In genomic region chrX:15349046-15349445, GRCh38 we compare ENCODE assay signal across 8 cellular contexts. TPM values are rescaled to one million over a fixed set of nuclear protein-coding genes. Genes with fewer than 3 reads are reported as not detected.
A peak's percentile ranks its signal among the peaks of the same experiment; 100 is the strongest.
DNase-seq lines count a peak whose midpoint lies in the region; ATAC-seq and TF ChIP-seq lines count a peak whose summit lies in the region.

No MANE protein-coding gene starts in this region.

- no peaks in the 10 kb centered on the region for H3K9me2 ChIP-seq in Loucy (replicated peaks; ENCODE audit: low read depth, low read length)

- H3K9me3 ChIP-seq in Loucy (ENCODE audit: insufficient read depth, low read depth, low read length): no peaks in the 10 kb centered on the region

- H3K4me3 ChIP-seq in GM12865 (ENCODE audit: low read depth, low read length) (no peak overlapping the region), Loucy (ENCODE audit: low read length, poor library complexity, severe bottlenecking) (no peak overlapping the region)

- TF ChIP-seq CTCF in AG09319 (IDR thresholded peaks at IDR 0.05; ENCODE audit: low read depth, low read length) (peak; percentile 59), GM12865 (IDR thresholded peaks at IDR 0.05; ENCODE audit: insufficient read depth, low read depth, low read length, missing control alignments) (peak; percentile 22), Loucy (conservative IDR thresholded peaks at IDR 0.05; ENCODE audit: low read length) (peak; percentile 60)

- no peaks in the 10 kb centered on the region for H3K27me3 ChIP-seq in Loucy (ENCODE audit: insufficient read depth, low read length, poor library complexity, severe bottlenecking)

- no peaks in the 10 kb centered on the region for H3K4me1 ChIP-seq in Loucy (ENCODE audit: insufficient read depth, low read length, poor library complexity, severe bottlenecking)

- no peaks in the 10 kb centered on the region for H3F3A ChIP-seq in Loucy (ENCODE audit: low read depth)

- peak; percentile 45 for ATAC-seq in effector memory CD8-positive, alpha-beta T cell (replicated peaks)
- ATAC-seq in memory B cell (ENCODE audit: low read depth): peak; percentile 52

- no peaks in the 10 kb centered on the region for H3K4me1 Mint-ChIP-seq in effector memory CD8-positive, alpha-beta T cell (ENCODE audit: low read depth in 2 of 2)
- no peaks in the 10 kb centered on the region for H3K4me1 Mint-ChIP-seq in memory B cell

- no peaks in the 10 kb centered on the region for H3K36me3 ChIP-seq in Loucy (ENCODE audit: insufficient read depth, low read length)

- H3K4me3 Mint-ChIP-seq in effector memory CD8-positive, alpha-beta T cell: no peak overlapping the region
- H3K4me3 Mint-ChIP-seq in memory B cell: no peak overlapping the region

- no peak overlapping the region for H3K9ac ChIP-seq in Loucy (ENCODE audit: low read depth, low read length, poor library complexity, severe bottlenecking)

- no peaks in the 10 kb centered on the region for H3K9me3 Mint-ChIP-seq in effector memory CD8-positive, alpha-beta T cell
- no peaks in the 10 kb centered on the region for H3K9me3 Mint-ChIP-seq in memory B cell

- no peaks in the 10 kb centered on the region for H3K36me3 Mint-ChIP-seq in effector memory CD8-positive, alpha-beta T cell (ENCODE audit: insufficient read depth)
- no peaks in the 10 kb centered on the region for H3K36me3 Mint-ChIP-seq in memory B cell

- H2AFZ ChIP-seq in Loucy (ENCODE audit: low read length): 0 out of 2 replicates have a peak overlapping the region, but pooled peaks have one; percentile 49

- peaks cover 3 to 5% of the 10 kb centered on the region in 2 donors for H3K27me3 Mint-ChIP-seq in effector memory CD8-positive, alpha-beta T cell
- H3K27me3 Mint-ChIP-seq in memory B cell: peaks cover 2% of the 10 kb centered on the region

- no peak overlapping the region for H3K27ac Mint-ChIP-seq in effector memory CD8-positive, alpha-beta T cell
- H3K27ac Mint-ChIP-seq in memory B cell: no peak overlapping the region

- no peaks in the 10 kb centered on the region for H3K79me2 ChIP-seq in Loucy (ENCODE audit: insufficient read depth, low read length)

- DNase-seq in AG09319 (ENCODE audit: extremely low read depth, low read depth): peak; percentile 47
- DNase-seq in GM12865 (ENCODE audit: low read depth): peak; percentile 60
- peak; percentile 76 for DNase-seq in RKO (ENCODE audit: low spot score)
- DNase-seq in effector memory CD8-positive, alpha-beta T cell: peak; percentile 4 to 14 (median 8)
- DNase-seq in memory B cell (ENCODE audit: low spot score in 2 of 2): peak; percentile 7 to 16
- no peak for DNase-seq in NCI-H2029 treated with DMSO at 0.1 percent for 48 hours (lab: John Stamatoyannopoulos, UW)
- DNase-seq in mesenteric fat pad (ENCODE audit: low spot score): no peak

- H4K20me1 ChIP-seq in Loucy (ENCODE audit: insufficient read depth, low read length, poor library complexity, severe bottlenecking): no peaks in the 10 kb centered on the region

- H3K4me2 ChIP-seq in Loucy (ENCODE audit: low read depth, low read length, poor library complexity, severe bottlenecking): no peak overlapping the region

RNA-seq across cellular contexts. Expression of gene PIGA, which starts 13.7 kb away (rescaled TPM):
- 16.6 TPM for total RNA-seq in mesenteric fat pad

RNA-seq across cellular contexts. Expression of gene ASB11, which starts 33.6 kb away (rescaled TPM):
- total RNA-seq in mesenteric fat pad: not detected

RNA-seq across cellular contexts. Expression of gene VEGFD, which starts 35.2 kb away (rescaled TPM):
- total RNA-seq in mesenteric fat pad: 8.2 TPM

Comparison
In these comparisons a context has a peak if more than half of its experiments do, and no peak if none do; other contexts are left out.
1. DNase-seq: peak in AG09319 (single experiment), GM12865 (single experiment), RKO (single experiment), effector memory CD8-positive, alpha-beta T cell (3 of 3) and memory B cell (2 of 2); none in NCI-H2029 treated with DMSO at 0.1 percent for 48 hours (single experiment) and mesenteric fat pad (single experiment).
2. Peak in every context shown above with its lines, with median percentiles within 50 percentile points of each other: CTCF ChIP-seq.